Comparison of ENCODE assay signal across 18 cellular contexts in genomic region chr13:44899967-44900366, GRCh38.
DNase-seq lines count a peak whose midpoint lies in the region; ATAC-seq and TF ChIP-seq lines count a peak whose summit lies in the region.
"Had no signal": no experiment of that assay in that cellular context is flagged by ENCODE, and none has a peak within 500 bp of the region (broad histone marks: within the 10 kb centered on the region; RNA-seq: fewer than 3 reads in every experiment).

No MANE protein-coding gene starts in this region.

- H3K4me2 ChIP-seq in OCI-LY7 (ENCODE audit: low read length) = no peak overlapping the region
- H3K4me2 ChIP-seq: smooth muscle cell had no signal

- TF ChIP-seq CTCF in OCI-LY7 (conservative IDR thresholded peaks at IDR 0.05; ENCODE audit: low read length) = no peak

- intact Hi-C loops in OCI-LY7 (cut with micrococcal nuclease; ENCODE audit: unreplicated experiment) = no loop called here

- no peaks in the 10 kb centered on the region for H3K4me1 ChIP-seq in OCI-LY7 (ENCODE audit: insufficient read depth, low read length, poor library complexity, severe bottlenecking)

- no peaks in the 10 kb centered on the region for H3K36me3 ChIP-seq in OCI-LY7 (ENCODE audit: insufficient read depth, low read length)
- H3K36me3 ChIP-seq in MG63 = no peaks in the 10 kb centered on the region
- H3K36me3 ChIP-seq: upper lobe of right lung had no signal

- CTCF ChIA-PET in OCI-LY7 (lab: Charles Lee; ENCODE audit: unreplicated experiment) = no interaction called here

- H4K20me1 ChIP-seq in OCI-LY7 (ENCODE audit: insufficient read depth, low read length) = no peaks in the 10 kb centered on the region

- no TSS peak for BruUV-seq in OCI-LY7 (replicated peaks; lab: Mats Ljungman, UMichigan)

- ATAC-seq in HG02610 (IDR thresholded peaks at IDR 0.05; ENCODE audit: unreplicated experiment) = no peak
- no peak for ATAC-seq in HG03095 (IDR thresholded peaks at IDR 0.05; ENCODE audit: unreplicated experiment)
- ATAC-seq: left lobe of liver, Panc1, upper lobe of right lung had no signal

- H3K9me3 ChIP-seq in OCI-LY7 (ENCODE audit: low read length) (no peaks in the 10 kb centered on the region), MG63 (no peaks in the 10 kb centered on the region)
- H3K9me3 ChIP-seq: upper lobe of right lung had no signal

- H2AFZ ChIP-seq in OCI-LY7 (ENCODE audit: low read length) = no peak overlapping the region

- no peaks in the 10 kb centered on the region for H3K27me3 ChIP-seq in MG63
- H3K27me3 ChIP-seq: dorsolateral prefrontal cortex, upper lobe of right lung had no signal

- no peak overlapping the region for H3K4me3 ChIP-seq in OCI-LY7 (ENCODE audit: low read depth, low read length, poor library complexity, severe bottlenecking)
- H3K4me3 ChIP-seq in MG63 = no peak overlapping the region
- H3K4me3 ChIP-seq: dorsolateral prefrontal cortex, smooth muscle cell, upper lobe of right lung had no signal

- POLR2A ChIA-PET in OCI-LY7 (lab: Charles Lee) = no interaction called here

- H3K9me2 ChIP-seq in OCI-LY7 (ENCODE audit: insufficient read depth, low read length) = no peaks in the 10 kb centered on the region

- DNase-seq in DMS53 (lab: John Stamatoyannopoulos, UW) (peak; percentile 80), NCI-H1105 (lab: John Stamatoyannopoulos, UW) (peak; percentile 63), NCI-H2171 treated with DMSO at 0.1 percent for 48 hours (lab: John Stamatoyannopoulos, UW) (peak; percentile 68), SHP77 treated with DMSO at 0.1 percent for 48 hours (lab: John Stamatoyannopoulos, UW) (peak; percentile 52), OCI-LY7 (ENCODE audit: low spot score) (no peak), MG63 (no peak)
- DNase-seq: activated B cell treated with CpG ODN at 0.5 μM for 24 hours; activated naive CD4-positive, alpha-beta T cell treated with Interleukin-2 at 50 U/mL for 16 hours; dorsolateral prefrontal cortex; GOT3; posterior cingulate gyrus; stimulated activated naive CD4-positive, alpha-beta T cell; upper lobe of right lung had no signal

- no peak overlapping the region for H3K27ac ChIP-seq in OCI-LY7 (ENCODE audit: low read depth, low read length, poor library complexity, severe bottlenecking)
- H3K27ac ChIP-seq: dorsolateral prefrontal cortex, upper lobe of right lung had no signal

- H3K79me2 ChIP-seq in OCI-LY7 (ENCODE audit: insufficient read depth, low read depth, low read length) = no peaks in the 10 kb centered on the region

Comparison
In these comparisons a context has a peak if more than half of its experiments do, and no peak if none do; other contexts are left out.
1. DNase-seq: peak in DMS53 (single experiment), NCI-H1105 (single experiment), NCI-H2171 treated with DMSO at 0.1 percent for 48 hours (single experiment) and SHP77 treated with DMSO at 0.1 percent for 48 hours (single experiment); none in OCI-LY7 (single experiment) and MG63 (single experiment).